In genomic region chr17:79991140-79991923, GRCh38 we compare ENCODE assay signal across 8 cellular contexts. TPM values are rescaled to one million over a fixed set of nuclear protein-coding genes. Genes with fewer than 3 reads are reported as not detected.
DNase-seq lines count a peak whose midpoint lies in the region; ATAC-seq and TF ChIP-seq lines count a peak whose summit lies in the region.

No MANE protein-coding gene starts in this region.

- no peaks in the 10 kb centered on the region for H3K9me3 ChIP-seq in cardiac muscle cell (ENCODE audit: low read depth)

- peaks cover 29% of the 10 kb centered on the region for H3K4me1 ChIP-seq in cardiac muscle cell (ENCODE audit: low read depth)

- DNase-seq in Daoy (ENCODE audit: low read depth) (peak; percentile 65), NCI-H1048 (lab: John Stamatoyannopoulos, UW) (peak; percentile 42), SKM-1 treated with dmso at 0.1 percent for 144 hours (lab: John Stamatoyannopoulos, UW; ENCODE audit: unreplicated experiment) (peak; percentile 10), cardiac muscle cell (ENCODE audit: low read depth in 1 of 2, low spot score in 1 of 2) (peak; percentile 81 to 86), posterior cingulate gyrus (peak; percentile 78 to 98 (median 89)), ureter (ENCODE audit: low spot score) (peak; percentile 87), GF-D8 (lab: John Stamatoyannopoulos, UW) (no peak)
- DNase-seq in activated naive CD4-positive, alpha-beta T cell treated with anti-CD3 and anti-CD28 coated beads, Interleukin-2, amount 50 U/mL, for 72 hours (ENCODE audit: low spot score in 2 of 2), result peak; percentile 79 to 81

- H3K4me3 ChIP-seq in cardiac muscle cell, result peak overlapping the region; percentile 11

- no peaks in the 10 kb centered on the region for H3K36me3 ChIP-seq in cardiac muscle cell

- H3K36me3 Mint-ChIP-seq in activated naive CD4-positive, alpha-beta T cell treated with anti-CD3 and anti-CD28 coated beads, Interleukin-2, amount 50 U/mL, for 72 hours, result no peaks in the 10 kb centered on the region

- no peak overlapping the region for H3K27ac Mint-ChIP-seq in activated naive CD4-positive, alpha-beta T cell treated with anti-CD3 and anti-CD28 coated beads, Interleukin-2, amount 50 U/mL, for 72 hours

- H3K27ac ChIP-seq in cardiac muscle cell, result no peak overlapping the region

- H3K9me3 Mint-ChIP-seq in activated naive CD4-positive, alpha-beta T cell treated with anti-CD3 and anti-CD28 coated beads, Interleukin-2, amount 50 U/mL, for 72 hours, result no peaks in the 10 kb centered on the region

- peak; percentile 37 for TF ChIP-seq CTCF in cardiac muscle cell (IDR thresholded peaks at IDR 0.05; ENCODE audit: low read depth, low read length)

- intact Hi-C loops in posterior cingulate gyrus (cut with DNase I), result loop anchor here (2.0 to 5.0 kb wide), 2 partner anchors 149 to 201 kb away; no protein-coding TSS in a partner anchor

- peak; percentile 82 to 85 for ATAC-seq in activated naive CD4-positive, alpha-beta T cell treated with anti-CD3 and anti-CD28 coated beads, Interleukin-2, amount 50 U/mL, for 72 hours

- no peaks in the 10 kb centered on the region for H3K27me3 ChIP-seq in cardiac muscle cell

RNA-seq across cellular contexts. Expression of gene TBC1D16, which starts 44.3 kb away (rescaled TPM):
- 20.3 and 26.5 TPM in 2 replicates for total RNA-seq in Daoy (2014; rRNA removed; shearing (Covaris generic))
- 10 to 100 TPM in 1 of 2 donors, 1 to 10 TPM in 1; 5.2 to 10.2 TPM for total RNA-seq in activated naive CD4-positive, alpha-beta T cell treated with anti-CD3 and anti-CD28 coated beads, Interleukin-2, amount 50 U/mL, for 72 hours
- total RNA-seq in cardiac muscle cell (30.3 and 37.5 TPM in 2 replicates), ureter (37.0 TPM)
- 13.0 and 22.1 TPM in 2 replicates for polyA plus RNA-seq in cardiac muscle cell

RNA-seq across cellular contexts. Expression of gene CCDC40, which starts 45.1 kb away (rescaled TPM):
- 1.3 and 1.7 TPM in 2 replicates for total RNA-seq in Daoy (2014; rRNA removed; shearing (Covaris generic))
- total RNA-seq in activated naive CD4-positive, alpha-beta T cell treated with anti-CD3 and anti-CD28 coated beads, Interleukin-2, amount 50 U/mL, for 72 hours, result under 1 TPM; 0.45 to 0.50 TPM
- total RNA-seq in cardiac muscle cell (8.0 and 11.3 TPM in 2 replicates), ureter (12.4 TPM)
- 12.2 and 16.0 TPM in 2 replicates for polyA plus RNA-seq in cardiac muscle cell
